23 cellular contexts compared by ENCODE assay signal in the genomic region with DNA sequence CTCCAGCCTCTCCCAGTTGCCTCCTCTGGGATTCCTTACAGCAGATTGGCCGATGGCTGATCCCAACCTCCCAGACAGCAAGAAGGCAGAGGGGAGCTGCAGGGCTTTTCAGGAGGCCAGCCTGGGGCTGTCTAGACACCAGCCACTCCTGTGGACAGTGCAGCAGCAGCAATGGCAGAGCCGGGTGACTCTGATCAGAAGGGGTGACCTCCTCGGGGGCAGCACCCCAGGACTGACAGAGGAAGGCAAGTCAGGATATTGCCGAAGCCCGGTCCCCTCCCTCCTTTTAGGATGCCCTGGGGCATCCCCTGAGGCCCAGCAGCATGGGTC.
"Had no signal": no experiment of that assay in that cellular context is flagged by ENCODE, and none has a peak within 500 bp of the region (broad histone marks: within the 10 kb centered on the region; RNA-seq: fewer than 3 reads in every experiment).

No MANE protein-coding gene starts in this region.

- H3K27ac ChIP-seq: breast epithelium, colonic mucosa, left ventricle myocardium inferior, neutrophil, pancreas, psoas muscle, right atrium auricular region, stomach, suprapubic skin, tibial nerve, uterus, VCaP had no signal

- ATAC-seq: activated CD8-positive, alpha-beta T cell treated with anti-CD3 and anti-CD28 coated beads for 36 hours; activated T-cell treated with anti-CD3 and anti-CD28 coated beads, Interleukin-2, amount 50 U/mL, for 4 hours; natural killer cell treated with Interleukin-12 subunit alpha and Interleukin-12 subunit beta and Interleukin-15 and Interleukin-18, amount 100 ng/mL, for 72 hours; pancreas; psoas muscle; stimulated activated effector memory CD8-positive, alpha-beta T cell treated with anti-CD3 and anti-CD28 coated beads, Interleukin-12 subunit alpha, Interleukin-12 subunit beta, amount 100 ng/mL, for 72 hours had no signal

- H3K9me3 ChIP-seq: breast epithelium, colonic mucosa, left ventricle myocardium inferior, neutrophil, pancreas, psoas muscle, right atrium auricular region, stomach, suprapubic skin, tibial nerve, uterus had no signal

- DNase-seq: activated CD4-positive, alpha-beta T cell treated with anti-CD3 and anti-CD28 coated beads, Interleukin-2, amount 10 ng/mL, durations not matched to agents 7 days and 5 days; activated CD4-positive, CD25-positive, alpha-beta regulatory T cell treated with anti-CD3 and anti-CD28 coated beads, Interleukin-2, amount 50 U/mL, for 72 hours; activated CD8-positive, alpha-beta T cell treated with anti-CD3 and anti-CD28 coated beads for 36 hours; activated naive CD4-positive, alpha-beta T cell treated with anti-CD3 and anti-CD28 coated beads for 36 hours; activated naive CD8-positive, alpha-beta T cell treated with anti-CD3 and anti-CD28 coated beads, Interleukin-2, amount 10 ng/mL, durations not matched to agents 7 days and 5 days; activated T-cell treated with anti-CD3 and anti-CD28 coated beads, Interleukin-2, amount 50 U/mL, for 4 hours; amniotic stem cell; colonic mucosa; left ventricle myocardium inferior; midbrain; psoas muscle; stimulated activated CD4-positive, alpha-beta T cell treated with anti-CD3 and anti-CD28 coated beads, Interleukin-1b, Interleukin-23, amount 100 ng/mL, for 48 hours; stomach had no signal

- H3K27me3 ChIP-seq: breast epithelium, colonic mucosa, pancreas, right atrium auricular region, suprapubic skin, uterus had no signal

- H3K36me3 ChIP-seq: breast epithelium, colonic mucosa, left ventricle myocardium inferior, neutrophil, pancreas, right atrium auricular region, stomach, suprapubic skin, tibial nerve, uterus had no signal

- H3K4me3 ChIP-seq: breast epithelium, colonic mucosa, left ventricle myocardium inferior, pancreas, psoas muscle, right atrium auricular region, stomach, suprapubic skin, tibial nerve, uterus had no signal

- H3K4me1 ChIP-seq: breast epithelium, colonic mucosa, left ventricle myocardium inferior, pancreas, psoas muscle, right atrium auricular region, stomach, suprapubic skin, tibial nerve, uterus had no signal
